In genomic region chr7:149286811-149287400, GRCh38 we compare ENCODE assay signal across 16 cellular contexts. TPM values are rescaled to one million over a fixed set of nuclear protein-coding genes. Genes with fewer than 3 reads are reported as not detected.
DNase-seq lines count a peak whose midpoint lies in the region; ATAC-seq and TF ChIP-seq lines count a peak whose summit lies in the region.
"Had no signal": no experiment of that assay in that cellular context is flagged by ENCODE, and none has a peak within 500 bp of the region (broad histone marks: within the 10 kb centered on the region; RNA-seq: fewer than 3 reads in every experiment).

No MANE protein-coding gene starts in this region.

- H3K27ac ChIP-seq in stomach: no peak overlapping the region
- H3K27ac ChIP-seq in effector memory CD4-positive, alpha-beta T cell (ENCODE audit: insufficient read depth, low read length, poor library complexity, severe bottlenecking): no peak overlapping the region
- no peak overlapping the region for H3K27ac ChIP-seq in dorsolateral prefrontal cortex
- H3K27ac ChIP-seq: lower lobe of right lung, neutrophil had no signal

- DNase-seq in natural killer cell: no peak
- no peak for DNase-seq in natural killer cell treated with Interleukin-12 subunit alpha and Interleukin-12 subunit beta and Interleukin-15 and Interleukin-18, amount 100 ng/mL, for 72 hours (ENCODE audit: low spot score)
- DNase-seq in NCI-H2029 (lab: John Stamatoyannopoulos, UW): peak; percentile 55
- DNase-seq in choroid plexus epithelial cell (ENCODE audit: low read depth): peak; percentile 17
- DNase-seq in stomach: peak; percentile 55
- no peak for DNase-seq in effector memory CD4-positive, alpha-beta T cell
- DNase-seq in OCI-M1 (lab: John Stamatoyannopoulos, UW): no peak
- no peak for DNase-seq in dorsolateral prefrontal cortex
- DNase-seq: KG1; lower lobe of right lung; NCI-H187 treated with DMSO at 0.1 percent for 48 hours; NK-92 treated with Interleukin-12 subunit alpha and Interleukin-12 subunit beta, amount 100 ng/mL, for 24 hours; SHP77 treated with DMSO at 0.1 percent for 48 hours; stimulated activated naive CD4-positive, alpha-beta T cell treated with Interleukin-2 at 50 U/mL for 16 hours had no signal

- H3K36me3 Mint-ChIP-seq in natural killer cell: no peaks in the 10 kb centered on the region
- H3K36me3 Mint-ChIP-seq in natural killer cell treated with Interleukin-12 subunit alpha and Interleukin-12 subunit beta and Interleukin-15 and Interleukin-18, amount 100 ng/mL, for 72 hours: no peaks in the 10 kb centered on the region

- no peak for TF ChIP-seq POLR2A in stomach (IDR thresholded peaks at IDR 0.05)

- intact Hi-C loops in natural killer cell (cut with micrococcal nuclease): no loop called here
- intact Hi-C loops in stomach (cut with DNase I; ENCODE audit: low total_unique reads): no loop called here
- intact Hi-C loops in dorsolateral prefrontal cortex (cut with DNase I): loop anchor here (10.0 kb wide), 2 partner anchors 128 to 338 kb away; no protein-coding TSS in a partner anchor

- peaks cover 4 to 21% (median 17%) of the 10 kb centered on the region in 4 donors for H3K4me1 ChIP-seq in stomach
- H3K4me1 ChIP-seq in effector memory CD4-positive, alpha-beta T cell (ENCODE audit: control insufficient read depth, insufficient read depth, low read length, poor library complexity, severe bottlenecking): peaks cover 33% of the 10 kb centered on the region

- peak overlapping the region in 1 of 2 donors; percentile 88 for H3K27ac Mint-ChIP-seq in natural killer cell
- H3K27ac Mint-ChIP-seq in natural killer cell treated with Interleukin-12 subunit alpha and Interleukin-12 subunit beta and Interleukin-15 and Interleukin-18, amount 100 ng/mL, for 72 hours: no peak overlapping the region
- H3K27ac Mint-ChIP-seq: CD14-positive monocyte had no signal

- no peak for ATAC-seq in natural killer cell
- no peak for ATAC-seq in natural killer cell treated with Interleukin-12 subunit alpha and Interleukin-12 subunit beta and Interleukin-15 and Interleukin-18, amount 100 ng/mL, for 72 hours
- ATAC-seq: lower lobe of right lung had no signal

- 85 to 91% (median 87%) methylated on average over 3 to 6 of the region's 6 CpGs for WGBS in stomach, 5 donors

- H3K4me3 Mint-ChIP-seq in natural killer cell: peak overlapping the region; percentile 47
- no peak overlapping the region for H3K4me3 Mint-ChIP-seq in natural killer cell treated with Interleukin-12 subunit alpha and Interleukin-12 subunit beta and Interleukin-15 and Interleukin-18, amount 100 ng/mL, for 72 hours

- H3K4me3 ChIP-seq in choroid plexus epithelial cell (ENCODE audit: low read depth, low read length): no peak overlapping the region
- no peak overlapping the region for H3K4me3 ChIP-seq in stomach
- H3K4me3 ChIP-seq in effector memory CD4-positive, alpha-beta T cell (ENCODE audit: insufficient read depth, low read depth, low read length, poor library complexity, severe bottlenecking): no peak overlapping the region
- no peak overlapping the region for H3K4me3 ChIP-seq in dorsolateral prefrontal cortex
- H3K4me3 ChIP-seq: lower lobe of right lung had no signal

- H3K9me3 ChIP-seq in stomach: no peaks in the 10 kb centered on the region
- no peaks in the 10 kb centered on the region for H3K9me3 ChIP-seq in effector memory CD4-positive, alpha-beta T cell (ENCODE audit: control insufficient read depth, low read length)
- H3K9me3 ChIP-seq: lower lobe of right lung, neutrophil had no signal

- H3K27me3 ChIP-seq in stomach (no peaks in the 10 kb centered on the region), dorsolateral prefrontal cortex (no peaks in the 10 kb centered on the region)
- no peaks in the 10 kb centered on the region for H3K27me3 ChIP-seq in effector memory CD4-positive, alpha-beta T cell (replicated peaks; ENCODE audit: control insufficient read depth, insufficient read depth, low read length, poor library complexity, severe bottlenecking)

- H3K36me3 ChIP-seq in stomach: peaks cover 5 to 51% (median 36%) of the 10 kb centered on the region in 4 donors
- no peaks in the 10 kb centered on the region for H3K36me3 ChIP-seq in effector memory CD4-positive, alpha-beta T cell (ENCODE audit: control insufficient read depth, insufficient read depth, low read length)
- H3K36me3 ChIP-seq: neutrophil had no signal

- H3K9me3 Mint-ChIP-seq in natural killer cell: no peaks in the 10 kb centered on the region
- no peaks in the 10 kb centered on the region for H3K9me3 Mint-ChIP-seq in natural killer cell treated with Interleukin-12 subunit alpha and Interleukin-12 subunit beta and Interleukin-15 and Interleukin-18, amount 100 ng/mL, for 72 hours

- no peaks in the 10 kb centered on the region for H3K27me3 Mint-ChIP-seq in natural killer cell (ENCODE audit: low read depth in 2 of 2)
- no peaks in the 10 kb centered on the region for H3K27me3 Mint-ChIP-seq in natural killer cell treated with Interleukin-12 subunit alpha and Interleukin-12 subunit beta and Interleukin-15 and Interleukin-18, amount 100 ng/mL, for 72 hours

- TF ChIP-seq CTCF in natural killer cell (IDR thresholded peaks at IDR 0.05): no peak
- no peak for TF ChIP-seq CTCF in choroid plexus epithelial cell (conservative IDR thresholded peaks at IDR 0.05; ENCODE audit: low read depth, low read length)
- no peak for TF ChIP-seq CTCF in stomach (IDR thresholded peaks at IDR 0.05)
- no peak for TF ChIP-seq CTCF in dorsolateral prefrontal cortex (IDR thresholded peaks at IDR 0.05 in 54 of 56, conservative IDR thresholded peaks at IDR 0.05 in 2 of 56; ENCODE audit: low read depth in 1 of 56, partially characterized antibody in 56 of 56)

- no peak for TF ChIP-seq EP300 in stomach (IDR thresholded peaks at IDR 0.05)

- peaks cover 43 to 56% of the 10 kb centered on the region in 2 donors for H3K4me1 Mint-ChIP-seq in natural killer cell
- H3K4me1 Mint-ChIP-seq in natural killer cell treated with Interleukin-12 subunit alpha and Interleukin-12 subunit beta and Interleukin-15 and Interleukin-18, amount 100 ng/mL, for 72 hours (ENCODE audit: low read depth in 2 of 2): peaks cover 32 to 33% of the 10 kb centered on the region in 2 donors

RNA-seq across cellular contexts. Expression of gene ZNF783, which starts 24.9 kb away (rescaled TPM):
- total RNA-seq in natural killer cell (10 to 100 TPM; 24.0 to 29.8 (median 28.3) TPM), stomach (10 to 100 TPM in 4 of 5 donors, 1 to 10 TPM in 1; 8.5 to 31.2 (median 15.4) TPM), dorsolateral prefrontal cortex (10 to 100 TPM; 15.2 to 39.8 (median 23.8) TPM)
- total RNA-seq in natural killer cell treated with Interleukin-12 subunit alpha and Interleukin-12 subunit beta and Interleukin-15 and Interleukin-18, amount 100 ng/mL, for 72 hours: 10 to 100 TPM; 14.0 to 27.9 TPM
- 1 to 10 TPM; 3.7 to 6.5 (median 4.1) TPM for polyA plus RNA-seq in stomach

RNA-seq across cellular contexts. Expression of gene ZNF212, which starts 47.5 kb away (rescaled TPM):
- total RNA-seq in natural killer cell: 10 to 100 TPM; 11.2 to 23.7 (median 17.0) TPM
- total RNA-seq in natural killer cell treated with Interleukin-12 subunit alpha and Interleukin-12 subunit beta and Interleukin-15 and Interleukin-18, amount 100 ng/mL, for 72 hours: 10 to 100 TPM; 11.5 to 19.9 TPM
- total RNA-seq in stomach: 10 to 100 TPM in 2 of 5 donors, 1 to 10 TPM in 3; 2.9 to 42.9 (median 7.3) TPM
- 1 to 10 TPM; 5.4 to 6.4 (median 6.4) TPM for polyA plus RNA-seq in stomach
- total RNA-seq in dorsolateral prefrontal cortex: 10 to 100 TPM in 83 of 120 experiments, 1 to 10 TPM in 37; 7.7 to 14.7 (median 10.7) TPM

Comparison
In these comparisons a context has a peak if more than half of its experiments do, and no peak if none do; other contexts are left out.
1. DNase-seq: peak in NCI-H2029 (single experiment), choroid plexus epithelial cell (single experiment) and stomach (single experiment); none in natural killer cell (single experiment), natural killer cell treated with Interleukin-12 subunit alpha and Interleukin-12 subunit beta and Interleukin-15 and Interleukin-18, amount 100 ng/mL, for 72 hours (single experiment), effector memory CD4-positive, alpha-beta T cell (0 of 3), OCI-M1 (single experiment) and dorsolateral prefrontal cortex (0 of 10).
2. intact Hi-C loops: an anchor here in dorsolateral prefrontal cortex (10.0 kb wide); none called in natural killer cell and stomach.